20 cellular contexts compared by ENCODE assay signal in genomic region chr2:2318949-2319348, GRCh38. TPM values are rescaled to one million over a fixed set of nuclear protein-coding genes. Genes with fewer than 3 reads are reported as not detected.
DNase-seq lines count a peak whose midpoint lies in the region; TF ChIP-seq lines count a peak whose summit lies in the region.
"Had no signal": no experiment of that assay in that cellular context is flagged by ENCODE, and none has a peak within 500 bp of the region (broad histone marks: within the 10 kb centered on the region; RNA-seq: fewer than 3 reads in every experiment).

No MANE protein-coding gene starts in this region.

- peaks cover 5% of the 10 kb centered on the region for H3K27me3 ChIP-seq in SJCRH30

- no peak for TF ChIP-seq CTCF in brain (conservative IDR thresholded peaks at IDR 0.05)

- H3K4me1 ChIP-seq in SJCRH30 = no peaks in the 10 kb centered on the region
- H3K4me1 ChIP-seq: A549, Caco-2 had no signal

- H3K36me3 Mint-ChIP-seq in brain = peaks cover 7% of the 10 kb centered on the region

- H3K27me3 Mint-ChIP-seq in brain = no peaks in the 10 kb centered on the region

- H3K9me3 Mint-ChIP-seq in brain = peaks cover 0 to 3% (median 0%) of the 10 kb centered on the region in 5 experiments
- H3K9me3 Mint-ChIP-seq: CD4-positive, alpha-beta T cell had no signal

- DNase-seq in NCI-H2107 treated with DMSO at 0.1 percent for 48 hours (lab: John Stamatoyannopoulos, UW; ENCODE audit: unreplicated experiment) (peak; percentile 20), NCI-H2107 (lab: John Stamatoyannopoulos, UW) (no peak), G401 (ENCODE audit: low spot score) (peak; percentile 80), anterior cingulate cortex (lab: John Stamatoyannopoulos, UW) (no peak), SJCRH30 (no peak), RKO (ENCODE audit: low spot score) (no peak)
- DNase-seq: AML-193; Caco-2; CD4-positive, alpha-beta T cell; GDM1; GOT3; H7; HFFc6 had no signal

- H3K27ac ChIP-seq in cingulate gyrus (ENCODE audit: low read depth, low read length) (peak overlapping the region; percentile 62), SJCRH30 (no peak overlapping the region)
- H3K27ac ChIP-seq: 22Rv1, A549, C4-2B had no signal

- H3K36me3 ChIP-seq in SJCRH30 = no peaks in the 10 kb centered on the region

- peak overlapping the region in 3 of 5 experiments; percentile 46 to 71 (median 70) for H3K27ac Mint-ChIP-seq in brain
- H3K27ac Mint-ChIP-seq: CD4-positive, alpha-beta T cell; HFFc6 had no signal

- peaks cover 55% of the 10 kb centered on the region for H3K4me1 Mint-ChIP-seq in brain

- H3K4me3 Mint-ChIP-seq in brain = peak overlapping the region in 3 of 5 experiments; percentile 12 to 50 (median 32)
- H3K4me3 Mint-ChIP-seq: CD4-positive, alpha-beta T cell; HFFc6 had no signal

- in situ Hi-C loops in G401 (cut with HindIII; ENCODE audit: low sequenced_read_pairs) = no loop called here

- H3K4me3 ChIP-seq in SJCRH30 = no peak overlapping the region
- H3K4me3 ChIP-seq: A549 had no signal

- no peaks in the 10 kb centered on the region for H3K9me3 ChIP-seq in SJCRH30 (replicated peaks)
- H3K9me3 ChIP-seq: A549, Caco-2 had no signal

RNA-seq across cellular contexts. Expression of gene MYT1L, which starts 12.1 kb away (rescaled TPM):
- total RNA-seq in G401 (2014; rRNA removed; shearing (Covaris generic)) = not detected in 2 replicates
- polyA plus RNA-seq in brain (ENCODE audit: insufficient read depth, low read depth, low replicate concordance) = 16.3 TPM
- 1.3 and 1.5 TPM in 2 replicates for total RNA-seq in SJCRH30 (2014; rRNA removed; shearing (Covaris generic))
- total RNA-seq: Caco-2, H7, HepG2, HFFc6 had no signal
- polyA plus RNA-seq: A549, BJ, HepG2 had no signal

Comparison
In these comparisons a context has a peak if more than half of its experiments do, and no peak if none do; other contexts are left out.
1. DNase-seq: peak in NCI-H2107 treated with DMSO at 0.1 percent for 48 hours (single experiment) and G401 (single experiment); none in NCI-H2107 (single experiment), anterior cingulate cortex (0 of 58), SJCRH30 (0 of 2) and RKO (single experiment).